14 cellular contexts compared by ENCODE assay signal in genomic region chr19:34184880-34185491, GRCh38. TPM values are rescaled to one million over a fixed set of nuclear protein-coding genes. Genes with fewer than 3 reads are reported as not detected.
DNase-seq lines count a peak whose midpoint lies in the region; ATAC-seq, FAIRE-seq and TF ChIP-seq lines count a peak whose summit lies in the region.
"Had no signal": no experiment of that assay in that cellular context is flagged by ENCODE, and none has a peak within 500 bp of the region (broad histone marks: within the 10 kb centered on the region; RNA-seq: fewer than 3 reads in every experiment).

No MANE protein-coding gene starts in this region.

- H3K36me3 Mint-ChIP-seq in CD4-positive, alpha-beta T cell (ENCODE audit: low read depth), result peaks cover 39% of the 10 kb centered on the region
- H3K36me3 Mint-ChIP-seq in central memory CD8-positive, alpha-beta T cell (ENCODE audit: insufficient read depth), result peaks cover 21% of the 10 kb centered on the region
- H3K36me3 Mint-ChIP-seq in nephron (ENCODE audit: low read depth), result peaks cover 29% of the 10 kb centered on the region

- H3K4me3 ChIP-seq in ovary, result no peak overlapping the region
- H3K4me3 ChIP-seq: left lung had no signal

- DNase-seq in CD4-positive, alpha-beta T cell, result no peak
- DNase-seq in HEK293T (ENCODE audit: extremely low spot score) (peak; percentile 14), ovary (no peak), NCI-H187 (lab: John Stamatoyannopoulos, UW) (no peak), OCI-M1 (lab: John Stamatoyannopoulos, UW) (no peak), frontal cortex (ENCODE audit: low spot score in 2 of 2) (no peak)
- DNase-seq in central memory CD8-positive, alpha-beta T cell (ENCODE audit: low spot score in 2 of 2), result peak in 1 of 2 donors; percentile 50
- DNase-seq: activated naive CD4-positive, alpha-beta T cell treated with Interleukin-2 at 50 U/mL for 16 hours; left lung; NCI-H510A treated with DMSO at 0.1 percent for 48 hours; stimulated activated naive CD4-positive, alpha-beta T cell; T-helper 9 cell had no signal

- TF ChIP-seq CTCF in CD4-positive, alpha-beta T cell (IDR thresholded peaks at IDR 0.05), result no peak
- TF ChIP-seq CTCF in nephron (IDR thresholded peaks at IDR 0.05; ENCODE audit: unreplicated experiment in 3 of 3), result no peak
- TF ChIP-seq CTCF in ovary (IDR thresholded peaks at IDR 0.05), result no peak

- CTCF ChIA-PET in CD4-positive, alpha-beta T cell (lab: Charles Lee), result no interaction called here
- CTCF ChIA-PET in HEK293T (lab: Yijun Ruan, JAX), result no interaction called here

- no peak overlapping the region for H3K27ac ChIP-seq in CD4-positive, alpha-beta T cell (ENCODE audit: low read depth, low read length)
- no peak overlapping the region for H3K27ac ChIP-seq in ovary
- H3K27ac ChIP-seq: epithelial cell of prostate had no signal

- no peak for FAIRE-seq in frontal cortex (lab: Jason Lieb, UNC)

- intact Hi-C loops in CD4-positive, alpha-beta T cell (cut with DNase I, micrococcal nuclease), result no loop called here
- intact Hi-C loops in ovary (cut with DNase I), result no loop called here

- peak overlapping the region; percentile 65 for H3K4me3 Mint-ChIP-seq in CD4-positive, alpha-beta T cell
- peak overlapping the region; percentile 66 for H3K4me3 Mint-ChIP-seq in central memory CD8-positive, alpha-beta T cell
- H3K4me3 Mint-ChIP-seq in nephron, result peak overlapping the region in 2 of 3 experiments; percentile 3 to 16

- no peaks in the 10 kb centered on the region for H3K27me3 Mint-ChIP-seq in CD4-positive, alpha-beta T cell
- no peaks in the 10 kb centered on the region for H3K27me3 Mint-ChIP-seq in central memory CD8-positive, alpha-beta T cell
- no peaks in the 10 kb centered on the region for H3K27me3 Mint-ChIP-seq in nephron (ENCODE audit: low read depth)

- no peaks in the 10 kb centered on the region for H3K9me3 Mint-ChIP-seq in CD4-positive, alpha-beta T cell
- H3K9me3 Mint-ChIP-seq in central memory CD8-positive, alpha-beta T cell, result no peaks in the 10 kb centered on the region
- H3K9me3 Mint-ChIP-seq in nephron, result no peaks in the 10 kb centered on the region

- no peak for TF ChIP-seq POLR2A in ovary (IDR thresholded peaks at IDR 0.05)

- H3K9me3 ChIP-seq in CD4-positive, alpha-beta T cell (ENCODE audit: control insufficient read depth, low read length), result no peaks in the 10 kb centered on the region
- no peaks in the 10 kb centered on the region for H3K9me3 ChIP-seq in ovary
- H3K9me3 ChIP-seq: left lung had no signal

- H3K36me3 ChIP-seq in ovary, result no peaks in the 10 kb centered on the region
- H3K36me3 ChIP-seq: left lung had no signal

- POLR2A ChIA-PET in CD4-positive, alpha-beta T cell (lab: Charles Lee), result no interaction called here
- POLR2A ChIA-PET in HEK293T (lab: Yijun Ruan, JAX), result interaction anchor here (1.3 to 3.7 kb wide), 2 partner anchors 13 to 14 kb away, joined by 3 to 14 read pairs; partner anchors contain the start of gene LSM14A

- peak overlapping the region; percentile 55 for H3K27ac Mint-ChIP-seq in CD4-positive, alpha-beta T cell
- H3K27ac Mint-ChIP-seq in central memory CD8-positive, alpha-beta T cell (ENCODE audit: low read depth), result peak overlapping the region; percentile 90
- peak overlapping the region; percentile 28 to 81 (median 37) for H3K27ac Mint-ChIP-seq in nephron

- ATAC-seq in CD4-positive, alpha-beta T cell (ENCODE audit: poor library complexity), result peak; percentile 48
- peak; percentile 94 for ATAC-seq in central memory CD8-positive, alpha-beta T cell (replicated peaks; ENCODE audit: extremely low read depth, poor library complexity, severe bottlenecking)
- ATAC-seq: left lung had no signal

- peaks cover 19% of the 10 kb centered on the region for H3K4me1 ChIP-seq in ovary (ENCODE audit: insufficient read depth)

- H3K4me1 Mint-ChIP-seq in CD4-positive, alpha-beta T cell (ENCODE audit: low read depth), result peaks cover 90% of the 10 kb centered on the region
- peaks cover 75% of the 10 kb centered on the region for H3K4me1 Mint-ChIP-seq in central memory CD8-positive, alpha-beta T cell
- peaks cover 68% of the 10 kb centered on the region for H3K4me1 Mint-ChIP-seq in nephron

- no peak for TF ChIP-seq EP300 in ovary (IDR thresholded peaks at IDR 0.05)

- 21 to 34% (median 26%) methylated on average over 6 of the region's 6 CpGs for WGBS in ovary, 3 donors

- no peaks in the 10 kb centered on the region for H3K27me3 ChIP-seq in CD4-positive, alpha-beta T cell (ENCODE audit: control insufficient read depth, insufficient read depth, low read length)
- no peaks in the 10 kb centered on the region for H3K27me3 ChIP-seq in ovary
- H3K27me3 ChIP-seq: left lung had no signal

TF ChIP-seq in HEK293T, 16 proteins besides CTCF, POLR2A, EP300 and RAD21:
- no peak for TF ChIP-seq CTBP1 (IDR thresholded peaks at IDR 0.05; ENCODE audit: borderline replicate concordance)
- no peak for TF ChIP-seq NFRKB (IDR thresholded peaks at IDR 0.05)
- TF ChIP-seq FOXM1 (IDR thresholded peaks at IDR 0.05; ENCODE audit: borderline replicate concordance), result no peak
- no peak for TF ChIP-seq L3MBTL2 (conservative IDR thresholded peaks at IDR 0.05)
- TF ChIP-seq ELF4 (IDR thresholded peaks at IDR 0.05), result no peak
- TF ChIP-seq FOXA1 (IDR thresholded peaks at IDR 0.05), result no peak
- no peak for TF ChIP-seq LEF1 (IDR thresholded peaks at IDR 0.05; ENCODE audit: borderline replicate concordance)
- TF ChIP-seq FOXK2 (IDR thresholded peaks at IDR 0.05), result no peak
- TF ChIP-seq SUZ12 (IDR thresholded peaks at IDR 0.05), result no peak
- TF ChIP-seq TARDBP (IDR thresholded peaks at IDR 0.05), result no peak
- no peak for TF ChIP-seq BHLHE40 (IDR thresholded peaks at IDR 0.05; ENCODE audit: borderline replicate concordance)
- no peak for TF ChIP-seq HDGF (IDR thresholded peaks at IDR 0.05; ENCODE audit: borderline replicate concordance)

RNA-seq across cellular contexts. Expression of gene LSM14A, which starts 12.7 kb away (rescaled TPM):
- total RNA-seq in CD4-positive, alpha-beta T cell, result 100 to 1,000 TPM; 210 to 217 TPM
- total RNA-seq in ovary, result 100 to 1,000 TPM in 5 of 7 donors, 10 to 100 TPM in 2; 85.8 to 130 (median 116) TPM
- polyA plus RNA-seq in ovary, result 100 to 1,000 TPM in 1 of 2 donors, 10 to 100 TPM in 1; 87.5 to 114 TPM
- total RNA-seq in frontal cortex, result 68.1 TPM

Comparison
In these comparisons a context has a peak if more than half of its experiments do, and no peak if none do; other contexts are left out.
1. H3K27ac Mint-ChIP-seq: peak in every context shown above with its lines; median percentile 90 in central memory CD8-positive, alpha-beta T cell; 55 in CD4-positive, alpha-beta T cell; 37 in nephron.
2. H3K4me3 Mint-ChIP-seq: peak in every context shown above with its lines; median percentile 66 in central memory CD8-positive, alpha-beta T cell; 65 in CD4-positive, alpha-beta T cell; 10 in nephron.